ENCODE assay signal across 8 cellular contexts in genomic region chr4:83552924-83553323, GRCh38. TPM values are rescaled to one million over a fixed set of nuclear protein-coding genes. Genes with fewer than 3 reads are reported as not detected.
A peak's percentile ranks its signal among the peaks of the same experiment; 100 is the strongest.
DNase-seq lines count a peak whose midpoint lies in the region; ATAC-seq and TF ChIP-seq lines count a peak whose summit lies in the region.

No MANE protein-coding gene starts in this region.

- H3K9me3 Mint-ChIP-seq in T-cell, result no peaks in the 10 kb centered on the region

- peaks cover 0 to 3% of the 10 kb centered on the region in 2 donors for H3K27me3 Mint-ChIP-seq in T-cell

- peaks cover 0 to 9% (median 6%) of the 10 kb centered on the region in 3 donors for H3K4me1 Mint-ChIP-seq in T-cell

- H3K36me3 ChIP-seq in neutrophil, result no peaks in the 10 kb centered on the region

- H3K27me3 ChIP-seq in neutrophil, result no peaks in the 10 kb centered on the region

- peaks cover 3% of the 10 kb centered on the region for H3K36me3 Mint-ChIP-seq in T-cell

- peak overlapping the region in 1 of 2 experiments; percentile 3 for H3K4me3 ChIP-seq in neutrophil (ENCODE audit: low read depth in 1 of 2, low read length in 1 of 2)

- CTCF ChIA-PET in T-cell (lab: Charles Lee), result interaction anchor here in 1 of 2 donors (0.5 kb wide), 1 partner anchor 485 kb away, joined by 6 read pairs; no protein-coding TSS in a partner anchor

- H3K4me1 ChIP-seq in neutrophil (ENCODE audit: control insufficient read depth in 1 of 2, insufficient read depth in 1 of 2, low read depth in 1 of 2, low read length in 1 of 2), result peaks cover 50 to 71% of the 10 kb centered on the region in 2 experiments

- peak; percentile 59 for ATAC-seq in GM18520 (IDR thresholded peaks at IDR 0.05; ENCODE audit: unreplicated experiment)
- peak; percentile 51 for ATAC-seq in HG02870 (IDR thresholded peaks at IDR 0.05; ENCODE audit: unreplicated experiment)
- ATAC-seq in HG02970 (IDR thresholded peaks at IDR 0.05; ENCODE audit: low FRiP score, unreplicated experiment), result no peak
- no peak for ATAC-seq in T-cell (replicated peaks in 1 of 4)

- no peak overlapping the region for H3K27ac Mint-ChIP-seq in T-cell

- peak overlapping the region; percentile 84 for H3K27ac ChIP-seq in neutrophil

- H3K9me3 ChIP-seq in neutrophil, result no peaks in the 10 kb centered on the region

- no peak for TF ChIP-seq CTCF in neutrophil (IDR thresholded peaks at IDR 0.05)
- TF ChIP-seq CTCF in GM10266 (IDR thresholded peaks at IDR 0.05; ENCODE audit: control insufficient read depth, insufficient read depth, low read depth, missing control alignments), result no peak

- POLR2A ChIA-PET in T-cell (lab: Charles Lee), result no interaction called here

- DNase-seq in SKM-1 (lab: John Stamatoyannopoulos, UW; ENCODE audit: unreplicated experiment), result peak; percentile 21
- DNase-seq in NCI-H2029 (lab: John Stamatoyannopoulos, UW), result no peak
- DNase-seq in GM10266 (ENCODE audit: extremely low spot score), result no peak
- DNase-seq in T-cell, result no peak

- no peak overlapping the region for H3K4me3 Mint-ChIP-seq in T-cell

RNA-seq across cellular contexts. Expression of gene GPAT3, which starts 17.0 kb away (rescaled TPM):
- total RNA-seq in T-cell, result 1 to 10 TPM; 2.7 to 8.3 (median 6.1) TPM

Comparison
In these comparisons a context has a peak if more than half of its experiments do, and no peak if none do; other contexts are left out.
1. ATAC-seq: peak in GM18520 (single experiment) and HG02870 (single experiment); none in HG02970 (single experiment) and T-cell (0 of 4).